ENCODE assay signal across 8 cellular contexts in genomic region chrX:109733658-109734022, GRCh38. TPM values are rescaled to one million over a fixed set of nuclear protein-coding genes. Genes with fewer than 3 reads are reported as not detected.
A peak's percentile ranks its signal among the peaks of the same experiment; 100 is the strongest.
DNase-seq lines count a peak whose midpoint lies in the region; ATAC-seq and TF ChIP-seq lines count a peak whose summit lies in the region.

No MANE protein-coding gene starts in this region.

- H4K20me1 ChIP-seq in mammary epithelial cell (ENCODE audit: insufficient read depth, low read length) = no peaks in the 10 kb centered on the region

- H3K4me3 ChIP-seq in A673 (ENCODE audit: low read depth, low read length, poor library complexity, severe bottlenecking) = peak overlapping the region; percentile 73
- H3K4me3 ChIP-seq in mammary epithelial cell (replicated peaks in 1 of 3; ENCODE audit: insufficient read depth in 1 of 3, low read depth in 2 of 3, low read length in 3 of 3) = peak overlapping the region; percentile 22 to 83 (median 50)
- peak overlapping the region; percentile 49 to 72 for H3K4me3 ChIP-seq in mucosa of rectum (ENCODE audit: low read length in 2 of 2)

- no peak for TF ChIP-seq CTCF in A673 (conservative IDR thresholded peaks at IDR 0.05; ENCODE audit: low read depth, low read length)
- no peak for TF ChIP-seq CTCF in mammary epithelial cell (conservative IDR thresholded peaks at IDR 0.05 in 1 of 2, IDR thresholded peaks at IDR 0.05 in 1 of 2; ENCODE audit: extremely low read depth in 1 of 2, insufficient read depth in 1 of 2, low read depth in 1 of 2, low read length in 2 of 2)

- H3K4me1 ChIP-seq in A673 (ENCODE audit: insufficient read depth, low read length, poor library complexity, severe bottlenecking) = peaks cover 10% of the 10 kb centered on the region
- H3K4me1 ChIP-seq in mammary epithelial cell (ENCODE audit: insufficient read depth, low read length) = peaks cover 7% of the 10 kb centered on the region
- H3K4me1 ChIP-seq in mucosa of rectum (ENCODE audit: control insufficient read depth in 2 of 2, insufficient read depth in 2 of 2, low read length in 2 of 2) = peaks cover 0 to 7% of the 10 kb centered on the region in 2 donors

- in situ Hi-C loops in mammary epithelial cell (cut with MboI; ENCODE audit: low sequenced_read_pairs in 2 of 2) = loop anchor here in 1 of 2 donors (10.0 kb wide), 1 partner anchor 111 kb away; no protein-coding TSS in a partner anchor

- POLR2A ChIA-PET in A673 (lab: Charles Lee; ENCODE audit: low non-redundant PET) = no interaction called here

- intact Hi-C loops in A673 (cut with micrococcal nuclease; ENCODE audit: unreplicated experiment) (loop anchor here (5.0 kb wide), 1 partner anchor 124 kb away; no protein-coding TSS in a partner anchor), mammary epithelial cell (cut with micrococcal nuclease) (loop anchor here (2.0 kb wide), 3 partner anchors 59 to 123 kb away; no protein-coding TSS in a partner anchor)

- no peak for DNase-seq in A673 (ENCODE audit: low spot score)
- DNase-seq in mammary epithelial cell = no peak
- DNase-seq in NCI-H2171 treated with DMSO at 0.1 percent for 48 hours (lab: John Stamatoyannopoulos, UW) = no peak
- no peak for DNase-seq in GM19240 (ENCODE audit: insufficient read length, low spot score)
- DNase-seq in left lobe of liver (ENCODE audit: low spot score) = no peak

- 42% methylated on average over 10 of the region's 10 CpGs for WGBS in mammary epithelial cell (ENCODE audit: low coverage, missing lambda C conversion rate)

- H3K4me2 ChIP-seq in mammary epithelial cell (ENCODE audit: insufficient read depth, low read depth, low read length) = peak overlapping the region; percentile 78

- H3K36me3 ChIP-seq in A673 (ENCODE audit: insufficient read depth, low read length, poor library complexity, severe bottlenecking) (no peaks in the 10 kb centered on the region), mammary epithelial cell (ENCODE audit: insufficient read depth, low read length) (no peaks in the 10 kb centered on the region), mucosa of rectum (ENCODE audit: control insufficient read depth in 2 of 2, insufficient read depth in 2 of 2, low read length in 2 of 2) (no peaks in the 10 kb centered on the region)

- H2AFZ ChIP-seq in mammary epithelial cell (ENCODE audit: low read depth, low read length) = peak overlapping the region; percentile 66

- CTCF ChIA-PET in A673 (lab: Charles Lee) (interaction anchor here (0.7 kb wide), 1 partner anchor 112 kb away, joined by 4 read pairs; no protein-coding TSS in a partner anchor), mammary epithelial cell (lab: Charles Lee; ENCODE audit: low non-redundant PET) (no interaction called here)

- dilution Hi-C loops in mammary epithelial cell (cut with HindIII; ENCODE audit: low sequenced_read_pairs) = no loop called here

- H3K79me2 ChIP-seq in mammary epithelial cell (ENCODE audit: insufficient read depth, low read length) = peaks cover 43% of the 10 kb centered on the region

- H3K9ac ChIP-seq in mammary epithelial cell (ENCODE audit: insufficient read depth, low read length) (peak overlapping the region; percentile 37), mucosa of rectum (ENCODE audit: low read depth in 1 of 2, low read length in 2 of 2) (peak overlapping the region; percentile 68 to 74)

- H3K9me3 ChIP-seq in A673 (ENCODE audit: low read depth, low read length, poor library complexity, severe bottlenecking) (no peaks in the 10 kb centered on the region), mammary epithelial cell (replicated peaks; ENCODE audit: insufficient read depth, low read length) (no peaks in the 10 kb centered on the region), mucosa of rectum (ENCODE audit: control insufficient read depth in 2 of 2, low read length in 2 of 2) (no peaks in the 10 kb centered on the region)

- BruUV-seq in A673 (replicated peaks; lab: Mats Ljungman, UMichigan) (no TSS peak), mammary epithelial cell (replicated peaks; lab: Mats Ljungman, UMichigan) (no TSS peak)

- H3K27ac ChIP-seq in A673 (ENCODE audit: low read depth, low read length, poor library complexity, severe bottlenecking) (peak overlapping the region; percentile 72), mammary epithelial cell (ENCODE audit: insufficient read depth, low read depth, low read length) (peak overlapping the region; percentile 61), mucosa of rectum (ENCODE audit: low read depth in 2 of 2, low read length in 2 of 2) (peak overlapping the region; percentile 71 to 79)

- ATAC-seq in HG02973 (IDR thresholded peaks at IDR 0.05; ENCODE audit: unreplicated experiment) = peak; percentile 36
- no peak for ATAC-seq in GM18907 (IDR thresholded peaks at IDR 0.05; ENCODE audit: unreplicated experiment)
- no peak for ATAC-seq in left lobe of liver

- H3K27me3 ChIP-seq in A673 (replicated peaks; ENCODE audit: insufficient read depth, low read depth, low read length, poor library complexity) (no peaks in the 10 kb centered on the region), mammary epithelial cell (ENCODE audit: insufficient read depth, low read length) (no peaks in the 10 kb centered on the region), mucosa of rectum (ENCODE audit: control insufficient read depth in 2 of 2, insufficient read depth in 2 of 2, low read length in 2 of 2) (no peaks in the 10 kb centered on the region)

RNA-seq across cellular contexts. Expression of gene ACSL4, which starts 0.6 kb away (rescaled TPM):
- 48.3 and 59.7 TPM in 2 replicates for total RNA-seq in A673 (2021)
- 100 to 1,000 TPM in 1 of 2 donors, 10 to 100 TPM in 1; 99.5 to 146 TPM for total RNA-seq in mammary epithelial cell
- polyA plus RNA-seq in mammary epithelial cell = 37.5 TPM
- polyA minus RNA-seq in mammary epithelial cell = 190 TPM
- 2.5 TPM for total RNA-seq in left lobe of liver

Comparison
In these comparisons a context has a peak if more than half of its experiments do, and no peak if none do; other contexts are left out.
1. RNA of gene ACSL4, which starts 0.6 kb away (total RNA-seq): 99.5 to 146 TPM in mammary epithelial cell and 48.3 to 59.7 TPM in A673; 2.5 TPM in left lobe of liver (single experiment); every median in the first group is over 10 times any median in the second.
2. Peak in every context shown above with its lines, with median percentiles within 50 percentile points of each other: H3K27ac ChIP-seq and H3K4me3 ChIP-seq.